ENCODE assay signal across 7 cellular contexts in genomic region chr16:31074814-31075183, GRCh38. TPM values are rescaled to one million over a fixed set of nuclear protein-coding genes. Genes with fewer than 3 reads are reported as not detected.
A peak's percentile ranks its signal among the peaks of the same experiment; 100 is the strongest.
DNase-seq lines count a peak whose midpoint lies in the region; ATAC-seq lines count a peak whose summit lies in the region.

No MANE protein-coding gene starts in this region.

- H3K27me3 Mint-ChIP-seq in immature natural killer cell (ENCODE audit: low read depth in 3 of 3), result peaks cover 4 to 20% (median 15%) of the 10 kb centered on the region in 3 donors

- WGBS in HUES64, result 5% methylated on average over 7 of the region's 7 CpGs

- no peak for DNase-seq in activated naive CD4-positive, alpha-beta T cell treated with anti-CD3 and anti-CD28 coated beads, Interleukin-2, amount 50 U/mL, for 72 hours (ENCODE audit: low spot score in 2 of 2)
- no peak for DNase-seq in immature natural killer cell
- no peak for DNase-seq in NK-92 treated with Interleukin-12 subunit alpha and Interleukin-12 subunit beta, amount 100 ng/mL, for 24 hours (lab: John Stamatoyannopoulos, UW)

- H3K27ac ChIP-seq in HUES64 (ENCODE audit: low read depth, low read length) (peak overlapping the region; percentile 96), stomach smooth muscle (ENCODE audit: low read length) (peak overlapping the region; percentile 89)

- H3K4me1 Mint-ChIP-seq in immature natural killer cell, result peaks cover 47 to 52% of the 10 kb centered on the region in 2 donors

- peaks cover 40% of the 10 kb centered on the region for H3K36me3 ChIP-seq in HUES64 (ENCODE audit: insufficient read depth, low read length)
- peaks cover 26 to 33% of the 10 kb centered on the region in 2 donors for H3K36me3 ChIP-seq in stomach smooth muscle (ENCODE audit: control insufficient read depth in 2 of 2, insufficient read depth in 2 of 2, low read length in 2 of 2)

- peak overlapping the region; percentile 86 to 96 (median 92) for H3K4me3 Mint-ChIP-seq in immature natural killer cell

- H3K4me3 ChIP-seq in HUES64 (ENCODE audit: low read length), result peak overlapping the region; percentile 81
- H3K4me3 ChIP-seq in stomach smooth muscle (ENCODE audit: low read length in 2 of 2), result peak overlapping the region; percentile 98 to 100

- H3K9me3 Mint-ChIP-seq in activated naive CD4-positive, alpha-beta T cell treated with anti-CD3 and anti-CD28 coated beads, Interleukin-2, amount 50 U/mL, for 72 hours, result no peaks in the 10 kb centered on the region
- no peaks in the 10 kb centered on the region for H3K9me3 Mint-ChIP-seq in immature natural killer cell

- H3K4me1 ChIP-seq in HUES64 (ENCODE audit: insufficient read depth, low read length) (peaks cover 8% of the 10 kb centered on the region; the same call in 1 of the 2 replicates), stomach smooth muscle (ENCODE audit: control insufficient read depth, insufficient read depth, low read length) (peaks cover 25% of the 10 kb centered on the region)

- peak overlapping the region; percentile 98 to 99 for H3K27ac Mint-ChIP-seq in activated naive CD4-positive, alpha-beta T cell treated with anti-CD3 and anti-CD28 coated beads, Interleukin-2, amount 50 U/mL, for 72 hours
- peak overlapping the region; percentile 95 to 99 (median 97) for H3K27ac Mint-ChIP-seq in immature natural killer cell

- no peaks in the 10 kb centered on the region for H3K27me3 ChIP-seq in HUES64 (ENCODE audit: insufficient read depth, low read length)
- no peaks in the 10 kb centered on the region for H3K27me3 ChIP-seq in stomach smooth muscle (ENCODE audit: control insufficient read depth in 1 of 2, insufficient read depth in 2 of 2, low read length in 2 of 2)

- H3K9ac ChIP-seq in HUES64 (ENCODE audit: low read depth, low read length), result peak overlapping the region; percentile 95
- H3K9ac ChIP-seq in stomach smooth muscle (ENCODE audit: low read length in 2 of 2), result peak overlapping the region; percentile 93

- H3K36me3 Mint-ChIP-seq in activated naive CD4-positive, alpha-beta T cell treated with anti-CD3 and anti-CD28 coated beads, Interleukin-2, amount 50 U/mL, for 72 hours, result peaks cover 28 to 34% of the 10 kb centered on the region in 2 donors
- peaks cover 0 to 8% (median 4%) of the 10 kb centered on the region in 3 donors for H3K36me3 Mint-ChIP-seq in immature natural killer cell

- ATAC-seq in activated naive CD4-positive, alpha-beta T cell treated with anti-CD3 and anti-CD28 coated beads, Interleukin-2, amount 50 U/mL, for 72 hours, result no peak
- no peak for ATAC-seq in GM18511 (IDR thresholded peaks at IDR 0.05; ENCODE audit: unreplicated experiment)
- ATAC-seq in HG03521 (IDR thresholded peaks at IDR 0.05; ENCODE audit: unreplicated experiment), result no peak

- no peaks in the 10 kb centered on the region for H3K9me3 ChIP-seq in HUES64 (ENCODE audit: insufficient read depth, low read depth, low read length)
- H3K9me3 ChIP-seq in stomach smooth muscle (ENCODE audit: control insufficient read depth in 2 of 2, low read length in 2 of 2), result no peaks in the 10 kb centered on the region

RNA-seq across cellular contexts. Expression of gene ZNF646, which starts 0.6 kb away (rescaled TPM):
- 10.2 TPM for polyA plus RNA-seq in HUES64 (2013, experiment 1 of 2)
- 12.4 TPM for polyA plus RNA-seq in HUES64 (2013, experiment 2 of 2)
- 10 to 100 TPM; 20.2 to 35.6 TPM for total RNA-seq in activated naive CD4-positive, alpha-beta T cell treated with anti-CD3 and anti-CD28 coated beads, Interleukin-2, amount 50 U/mL, for 72 hours
- 10 to 100 TPM in 1 of 3 donors, 1 to 10 TPM in 1, under 1 TPM in 1; 0.93 to 11.5 (median 2.5) TPM for polyA plus RNA-seq in immature natural killer cell

RNA-seq across cellular contexts. Expression of gene ZNF668, which starts 0.8 kb away (rescaled TPM):
- 12.8 TPM for polyA plus RNA-seq in HUES64 (2013, experiment 1 of 2)
- 8.7 TPM for polyA plus RNA-seq in HUES64 (2013, experiment 2 of 2)
- 10 to 100 TPM; 14.5 to 32.7 TPM for total RNA-seq in activated naive CD4-positive, alpha-beta T cell treated with anti-CD3 and anti-CD28 coated beads, Interleukin-2, amount 50 U/mL, for 72 hours
- polyA plus RNA-seq in immature natural killer cell, result 10 to 100 TPM in 2 of 3 donors, 1 to 10 TPM in 1; 6.8 to 17.2 (median 10.1) TPM

RNA-seq across cellular contexts. Expression of gene PRSS53, which starts 13.9 kb away (rescaled TPM):
- 1.4 TPM for polyA plus RNA-seq in HUES64 (2013, experiment 1 of 2)
- polyA plus RNA-seq in HUES64 (2013, experiment 2 of 2), result 0.95 TPM
- total RNA-seq in activated naive CD4-positive, alpha-beta T cell treated with anti-CD3 and anti-CD28 coated beads, Interleukin-2, amount 50 U/mL, for 72 hours, result 10 to 100 TPM in 1 of 2 donors, 1 to 10 TPM in 1; 7.4 to 12.1 TPM
- polyA plus RNA-seq in immature natural killer cell, result 1 to 10 TPM in 1 of 3 donors, under 1 TPM in 2; 0.27 to 1.4 (median 0.63) TPM

RNA-seq across cellular contexts. Expression of gene VKORC1, which starts 19.8 kb away (rescaled TPM):
- 66.6 TPM for polyA plus RNA-seq in HUES64 (2013, experiment 1 of 2)
- 80.0 TPM for polyA plus RNA-seq in HUES64 (2013, experiment 2 of 2)
- total RNA-seq in activated naive CD4-positive, alpha-beta T cell treated with anti-CD3 and anti-CD28 coated beads, Interleukin-2, amount 50 U/mL, for 72 hours, result 10 to 100 TPM; 41.4 to 91.4 TPM
- polyA plus RNA-seq in immature natural killer cell, result 100 to 1,000 TPM; 114 to 164 (median 116) TPM

RNA-seq across cellular contexts. Expression of gene BCKDK, which starts 33.4 kb away (rescaled TPM):
- 34.1 TPM for polyA plus RNA-seq in HUES64 (2013, experiment 1 of 2)
- polyA plus RNA-seq in HUES64 (2013, experiment 2 of 2), result 44.3 TPM
- total RNA-seq in activated naive CD4-positive, alpha-beta T cell treated with anti-CD3 and anti-CD28 coated beads, Interleukin-2, amount 50 U/mL, for 72 hours, result 10 to 100 TPM; 18.3 to 61.0 TPM
- 10 to 100 TPM; 21.4 to 50.3 (median 30.1) TPM for polyA plus RNA-seq in immature natural killer cell
